In the genomic region with DNA sequence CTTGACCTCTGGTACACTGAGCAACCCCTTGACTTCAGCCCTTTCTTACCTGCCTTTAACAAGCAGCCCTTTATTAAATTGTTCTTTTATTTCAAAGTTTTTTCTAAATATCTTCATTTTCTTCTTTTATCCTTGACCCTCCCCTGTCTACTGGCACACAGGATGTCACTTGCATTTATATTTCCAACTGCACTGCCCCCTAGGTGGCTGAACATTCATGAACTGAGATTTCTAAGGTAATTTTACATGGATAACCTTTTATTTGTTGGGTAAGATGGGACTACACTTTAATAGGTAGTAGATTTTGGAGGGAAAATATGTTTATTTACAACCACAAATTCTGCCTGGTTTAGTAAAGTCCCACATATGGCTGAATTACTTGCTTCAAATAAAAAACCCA, we compare ENCODE assay signal across 30 cellular contexts.
DNase-seq lines count a peak whose midpoint lies in the region; ATAC-seq and TF ChIP-seq lines count a peak whose summit lies in the region.
"Had no signal": no experiment of that assay in that cellular context is flagged by ENCODE, and none has a peak within 500 bp of the region (broad histone marks: within the 10 kb centered on the region; RNA-seq: fewer than 3 reads in every experiment).

No MANE protein-coding gene starts in this region.

- intact Hi-C loops in PC-3 (cut with micrococcal nuclease) = no loop called here

- no peaks in the 10 kb centered on the region for H3K79me2 ChIP-seq in PC-3 (ENCODE audit: low read length)

- no peaks in the 10 kb centered on the region for H3K4me1 ChIP-seq in BE2C
- H3K4me1 ChIP-seq in PC-3 (ENCODE audit: insufficient read depth, low read length) = no peaks in the 10 kb centered on the region
- H3K4me1 ChIP-seq: ascending aorta, left lung, pancreas, right atrium auricular region had no signal

- H3K9me3 ChIP-seq in BE2C (no peaks in the 10 kb centered on the region), PC-3 (ENCODE audit: low read length) (no peaks in the 10 kb centered on the region)
- H3K9me3 ChIP-seq: ascending aorta, left lung, pancreas, right atrium auricular region, thoracic aorta had no signal

- H3K27me3 ChIP-seq in BE2C (no peaks in the 10 kb centered on the region), PC-3 (ENCODE audit: low read length) (no peaks in the 10 kb centered on the region)
- H3K27me3 ChIP-seq: ascending aorta, left lung, pancreas, right atrium auricular region had no signal

- CTCF ChIA-PET in GM10248 (lab: Yijun Ruan, JAX) = interaction anchor here (1.1 kb wide), 1 partner anchor 9 kb away, joined by 3 read pairs; no protein-coding TSS in a partner anchor
- CTCF ChIA-PET in PC-3 (lab: Charles Lee) = no interaction called here

- no peaks in the 10 kb centered on the region for H4K20me1 ChIP-seq in PC-3 (ENCODE audit: low read length)

- H3K9ac ChIP-seq in PC-3 (ENCODE audit: low read length) = no peak overlapping the region
- H3K9ac ChIP-seq: GM23248 had no signal

- DNase-seq in BE2C (no peak), GM10248 (ENCODE audit: extremely low spot score) (no peak), PC-3 (no peak), fibroblast of villous mesenchyme (ENCODE audit: low read depth) (no peak), DMS79 (lab: John Stamatoyannopoulos, UW) (no peak), SK-N-DZ (ENCODE audit: low spot score) (no peak)
- DNase-seq: activated B cell treated with CpG ODN at 0.5 μM for 24 hours; activated CD8-positive, alpha-beta memory T cell treated with anti-CD3 and anti-CD28 coated beads, Interleukin-2, amount 50 U/mL, for 48 hours; activated naive CD8-positive, alpha-beta T cell treated with anti-CD3 and anti-CD28 coated beads for 36 hours; CD4-positive, alpha-beta T cell; DMS 273 treated with DMSO at 0.1 percent for 48 hours; dorsolateral prefrontal cortex; GF-D8; GM23248; immature natural killer cell; left lung; natural killer cell; NCI-H1092; NCI-H187 treated with DMSO at 0.1 percent for 48 hours; NCI-H526 treated with DMSO at 0.1 percent for 48 hours; pancreas; stimulated activated CD4-positive, alpha-beta T cell treated with anti-CD3 and anti-CD28 coated beads, Interleukin-12 subunit alpha, Interleukin-12 subunit beta, amount 100 ng/mL, for 4 hours; stimulated activated CD4-positive, alpha-beta T cell treated with anti-CD3 and anti-CD28 coated beads, Interleukin-4, amount 100 ng/mL, for 4 hours; stimulated activated naive CD4-positive, alpha-beta T cell; T1000 had no signal

- BruUV-seq in PC-3 (replicated peaks; lab: Mats Ljungman, UMichigan) = no TSS peak

- POLR2A ChIA-PET in GM10248 (lab: Yijun Ruan, JAX) (no interaction called here), PC-3 (lab: Charles Lee; ENCODE audit: unreplicated experiment) (no interaction called here)

- H2AFZ ChIP-seq in PC-3 (ENCODE audit: low read length) = no peak overlapping the region
- H2AFZ ChIP-seq: GM23248 had no signal

- H3K4me3 ChIP-seq in BE2C (ENCODE audit: low read depth, low read length) (no peak overlapping the region), PC-3 (ENCODE audit: low read length) (no peak overlapping the region), fibroblast of villous mesenchyme (ENCODE audit: low read depth, low read length) (no peak overlapping the region)
- H3K4me3 ChIP-seq: ascending aorta, dorsolateral prefrontal cortex, GM23248, left lung, pancreas, right atrium auricular region, thoracic aorta had no signal

- H3K36me3 ChIP-seq in BE2C (no peaks in the 10 kb centered on the region), PC-3 (ENCODE audit: low read depth, low read length) (no peaks in the 10 kb centered on the region)
- H3K36me3 ChIP-seq: ascending aorta, left lung, pancreas, right atrium auricular region, thoracic aorta had no signal

- H3F3A ChIP-seq in PC-3 (ENCODE audit: low read length, unreplicated experiment) = no peaks in the 10 kb centered on the region

- H3K27ac ChIP-seq in PC-3 (ENCODE audit: low read length) = no peak overlapping the region
- H3K27ac ChIP-seq: ascending aorta, dorsolateral prefrontal cortex, GM23248, left lung, pancreas, right atrium auricular region, thoracic aorta had no signal

- ATAC-seq in PC-3 = no peak
- no peak for ATAC-seq in HG03095 (IDR thresholded peaks at IDR 0.05; ENCODE audit: unreplicated experiment)
- ATAC-seq: activated T-helper 17 cell treated with anti-CD3 and anti-CD28 coated beads, Interleukin-2, amount 50 U/mL, for 72 hours; left lung; natural killer cell; pancreas had no signal

- H3K9me2 ChIP-seq in PC-3 (replicated peaks; ENCODE audit: low read length) = no peaks in the 10 kb centered on the region

- peak; percentile 42 for TF ChIP-seq CTCF in BE2C (IDR thresholded peaks at IDR 0.05; ENCODE audit: low read depth, low read length)
- TF ChIP-seq CTCF in GM10248 (IDR thresholded peaks at IDR 0.05; ENCODE audit: control extremely low read depth, extremely low read depth, low read depth, missing control alignments) = peak; percentile 14
- peak; percentile 44; the same call in 1 of the 2 replicates for TF ChIP-seq CTCF in PC-3 (conservative IDR thresholded peaks at IDR 0.05; ENCODE audit: low read depth, low read length)
- TF ChIP-seq CTCF in fibroblast of villous mesenchyme (IDR thresholded peaks at IDR 0.05; ENCODE audit: insufficient read depth, low read depth, low read length) = peak; percentile 20

- no peak overlapping the region for H3K4me2 ChIP-seq in PC-3 (ENCODE audit: low read length)
